25 cellular contexts compared by ENCODE assay signal in the genomic region with DNA sequence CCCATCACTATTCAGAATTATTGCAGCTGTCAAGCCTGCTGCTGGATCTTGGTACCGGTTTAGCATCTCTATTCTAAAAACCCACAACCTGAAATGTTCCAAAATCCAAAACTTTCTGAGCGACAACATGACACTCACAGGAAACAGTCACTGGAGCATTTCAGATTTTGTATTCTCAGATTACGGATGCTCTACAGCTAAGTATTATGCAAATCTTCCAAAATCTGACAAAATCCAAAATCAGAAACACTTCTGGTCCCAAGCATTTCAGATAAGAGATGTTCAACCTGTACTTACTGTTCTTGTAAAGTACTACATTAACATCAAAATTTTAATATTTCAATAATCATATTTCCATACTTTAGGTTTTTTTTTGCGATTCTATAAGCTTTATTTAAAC. TPM values are rescaled to one million over a fixed set of nuclear protein-coding genes. Genes with fewer than 3 reads are reported as not detected.
DNase-seq lines count a peak whose midpoint lies in the region; ATAC-seq, FAIRE-seq and TF ChIP-seq lines count a peak whose summit lies in the region.
"Had no signal": no experiment of that assay in that cellular context is flagged by ENCODE, and none has a peak within 500 bp of the region (broad histone marks: within the 10 kb centered on the region; RNA-seq: fewer than 3 reads in every experiment).

No MANE protein-coding gene starts in this region.

- no peak overlapping the region for H2AK5ac ChIP-seq in trophoblast cell (ENCODE audit: low read length)

- H3K4me3 ChIP-seq in A549 (no peak overlapping the region), Karpas-422 (ENCODE audit: low read length) (no peak overlapping the region; the same call in 1 of the 2 replicates), trophoblast cell (ENCODE audit: low read depth, low read length) (no peak overlapping the region)
- H3K4me3 ChIP-seq: BLaER1 treated with 17β-estradiol and CSF1 and Interleukin-3, amounts not matched to agents 10 nM and 100 nM; GM12878 had no signal

- no peak overlapping the region for H3K14ac ChIP-seq in trophoblast cell (ENCODE audit: low read length)

- no peak overlapping the region for H3K23ac ChIP-seq in trophoblast cell (ENCODE audit: low read length)

- no peaks in the 10 kb centered on the region for H3K9me3 Mint-ChIP-seq in stimulated activated naive CD8-positive, alpha-beta T cell treated with anti-CD3 and anti-CD28 coated beads, Interleukin-15, amount 100 ng/mL, for 72 hours
- H3K9me3 Mint-ChIP-seq: CD4-positive, alpha-beta T cell; CD8-positive, alpha-beta T cell had no signal

- ATAC-seq in A549 (no peak), GM18505 (IDR thresholded peaks at IDR 0.05; ENCODE audit: unreplicated experiment) (no peak)
- ATAC-seq in stimulated activated naive CD8-positive, alpha-beta T cell treated with anti-CD3 and anti-CD28 coated beads, Interleukin-15, amount 100 ng/mL, for 72 hours: no peak
- ATAC-seq: CD8-positive, alpha-beta T cell; GM12878 had no signal

- no peak for TF ChIP-seq RAD21 in A549 (conservative IDR thresholded peaks at IDR 0.05 in 1 of 2, IDR thresholded peaks at IDR 0.05 in 1 of 2)

- 92% methylated on average over 4 of the region's 4 CpGs for WGBS in A549 (ENCODE audit: missing lambda C conversion rate)
- WGBS in trophoblast cell (ENCODE audit: extremely low coverage, insufficient coverage, insufficient read length): no CpG with 5 or more reads among the region's 4 CpGs

- H3K79me1 ChIP-seq in trophoblast cell (ENCODE audit: low read length): no peaks in the 10 kb centered on the region

- H2BK12ac ChIP-seq in trophoblast cell (ENCODE audit: low read length): no peak overlapping the region

- H3K36me3 ChIP-seq in Karpas-422 (ENCODE audit: insufficient read depth, low read length): peaks cover 53% of the 10 kb centered on the region
- H3K36me3 ChIP-seq in trophoblast cell (ENCODE audit: control insufficient read depth in 1 of 2, insufficient read depth in 2 of 2, low read length in 2 of 2): peaks cover 18 to 30% of the 10 kb centered on the region in 2 experiments

- POLR2A ChIA-PET in A549 (lab: Yijun Ruan, JAX): no interaction called here

- no peak overlapping the region for H3K9ac ChIP-seq in Karpas-422 (ENCODE audit: low read length)
- H3K9ac ChIP-seq in trophoblast cell (ENCODE audit: low read length): no peak overlapping the region
- H3K9ac ChIP-seq: BLaER1 treated with 17β-estradiol and CSF1 and Interleukin-3, amounts not matched to agents 10 nM and 100 nM had no signal

- H3K4me1 Mint-ChIP-seq in stimulated activated naive CD8-positive, alpha-beta T cell treated with anti-CD3 and anti-CD28 coated beads, Interleukin-15, amount 100 ng/mL, for 72 hours: no peaks in the 10 kb centered on the region

- no peak for TF ChIP-seq CTCF in A549 (IDR thresholded peaks at IDR 0.05)

- H4K91ac ChIP-seq in trophoblast cell (ENCODE audit: low read depth, low read length): no peak overlapping the region

- no peak for DNase-seq in A549 (ENCODE audit: low read depth in 1 of 2, low spot score in 1 of 2)
- DNase-seq in GM12892 (ENCODE audit: insufficient read length): no peak
- DNase-seq in Karpas-422: peak; percentile 60
- no peak for DNase-seq in trophoblast cell
- DNase-seq in stimulated activated naive CD8-positive, alpha-beta T cell treated with anti-CD3 and anti-CD28 coated beads, Interleukin-15, amount 100 ng/mL, for 72 hours: no peak
- DNase-seq in NCI-H1048 (lab: John Stamatoyannopoulos, UW): no peak
- DNase-seq: ACHN; BE2C; Caco-2; Calu3; CD4-positive, alpha-beta T cell; CD8-positive, alpha-beta T cell; DMS 273 treated with DMSO at 0.1 percent for 48 hours; DMS153; DMS53; DMS79; DND-41; EL; GDM1 had no signal

- no peak overlapping the region for H4K8ac ChIP-seq in trophoblast cell (ENCODE audit: low read depth, low read length)

- H3K79me2 ChIP-seq in Karpas-422 (ENCODE audit: low read length) (peaks cover 85% of the 10 kb centered on the region), trophoblast cell (ENCODE audit: control insufficient read depth, insufficient read depth, low read length, poor library complexity) (peaks cover 3% of the 10 kb centered on the region)

- FAIRE-seq in A549 (lab: Jason Lieb, UNC): peak; percentile 59
- FAIRE-seq in GM12892 (lab: Jason Lieb, UNC): peak; percentile 24
- FAIRE-seq: D721Med, GM12878 had no signal

- no peak overlapping the region for H2BK120ac ChIP-seq in trophoblast cell (ENCODE audit: insufficient read depth, low read length, poor library complexity)

- H3K9me2 ChIP-seq in Karpas-422 (replicated peaks; ENCODE audit: insufficient read depth, low read length): no peaks in the 10 kb centered on the region

- H3K27ac Mint-ChIP-seq in stimulated activated naive CD8-positive, alpha-beta T cell treated with anti-CD3 and anti-CD28 coated beads, Interleukin-15, amount 100 ng/mL, for 72 hours: no peak overlapping the region
- H3K27ac Mint-ChIP-seq: CD4-positive, alpha-beta T cell had no signal

- no peak overlapping the region for H3K4me3 Mint-ChIP-seq in stimulated activated naive CD8-positive, alpha-beta T cell treated with anti-CD3 and anti-CD28 coated beads, Interleukin-15, amount 100 ng/mL, for 72 hours
- H3K4me3 Mint-ChIP-seq: CD4-positive, alpha-beta T cell; CD8-positive, alpha-beta T cell had no signal

- H2AFZ ChIP-seq in Karpas-422 (ENCODE audit: low read length) (no peak overlapping the region), trophoblast cell (ENCODE audit: insufficient read depth, low read length, poor library complexity) (no peak overlapping the region)

- peak overlapping the region; percentile 75 for H3K4ac ChIP-seq in trophoblast cell (ENCODE audit: low read depth, low read length)

- H4K20me1 ChIP-seq in Karpas-422 (ENCODE audit: insufficient read depth, low read depth, low read length): peaks cover 41% of the 10 kb centered on the region

- H3K9me3 ChIP-seq in A549 (no peaks in the 10 kb centered on the region), Karpas-422 (ENCODE audit: low read length) (no peaks in the 10 kb centered on the region), trophoblast cell (ENCODE audit: insufficient read depth, low read depth, low read length) (no peaks in the 10 kb centered on the region)
- H3K9me3 ChIP-seq: BE2C; BLaER1 treated with 17β-estradiol and CSF1 and Interleukin-3, amounts not matched to agents 10 nM and 100 nM; Caco-2 had no signal

- no peak for TF ChIP-seq EP300 in A549 (IDR thresholded peaks at IDR 0.05)

- H3K4me2 ChIP-seq in A549 (no peak overlapping the region), Karpas-422 (ENCODE audit: low read depth, low read length, poor library complexity, severe bottlenecking) (peak overlapping the region; percentile 33), trophoblast cell (ENCODE audit: low read length) (no peak overlapping the region)

- CTCF ChIA-PET in A549 (lab: Yijun Ruan, JAX): interaction anchor here (1.8 to 3.1 kb wide), 2 partner anchors 9 to 18 kb away, joined by 4 to 14 read pairs; no protein-coding TSS in a partner anchor

- TF ChIP-seq POLR2A in A549 (IDR thresholded peaks at IDR 0.05; ENCODE audit: low read length) (no peak), GM12892 (IDR thresholded peaks at IDR 0.05; ENCODE audit: low read depth, low read length) (no peak), GM18505 (IDR thresholded peaks at IDR 0.05; ENCODE audit: borderline replicate concordance, extremely low read depth, insufficient read depth, insufficient read length) (no peak)

- no peaks in the 10 kb centered on the region for H3K27me3 Mint-ChIP-seq in stimulated activated naive CD8-positive, alpha-beta T cell treated with anti-CD3 and anti-CD28 coated beads, Interleukin-15, amount 100 ng/mL, for 72 hours
- H3K27me3 Mint-ChIP-seq: CD4-positive, alpha-beta T cell had no signal

- H3K27ac ChIP-seq in A549 (no peak overlapping the region), Karpas-422 (ENCODE audit: low read length) (peak overlapping the region; percentile 31), trophoblast cell (ENCODE audit: low read depth, low read length) (no peak overlapping the region)
- H3K27ac ChIP-seq: 22Rv1; BLaER1 treated with 17β-estradiol and CSF1 and Interleukin-3, amounts not matched to agents 10 nM and 100 nM; C4-2B had no signal

- H3K27me3 ChIP-seq in Karpas-422 (ENCODE audit: low read length) (no peaks in the 10 kb centered on the region), trophoblast cell (ENCODE audit: insufficient read depth, low read length) (no peaks in the 10 kb centered on the region)
- H3K27me3 ChIP-seq: BE2C; BLaER1 treated with 17β-estradiol and CSF1 and Interleukin-3, amounts not matched to agents 10 nM and 100 nM had no signal

- no peaks in the 10 kb centered on the region for H3K4me1 ChIP-seq in A549
- peaks cover 46% of the 10 kb centered on the region for H3K4me1 ChIP-seq in Karpas-422 (ENCODE audit: low read length)
- no peaks in the 10 kb centered on the region for H3K4me1 ChIP-seq in trophoblast cell (ENCODE audit: control insufficient read depth in 1 of 2, insufficient read depth in 2 of 2, low read length in 2 of 2)

- H2BK5ac ChIP-seq in trophoblast cell (ENCODE audit: low read depth, low read length, poor library complexity): no peak overlapping the region

- no peak overlapping the region for H3K18ac ChIP-seq in trophoblast cell (ENCODE audit: low read length)

- H4K12ac ChIP-seq in trophoblast cell (ENCODE audit: low read depth, low read length): no peak overlapping the region

TF ChIP-seq in A549, 52 proteins besides CTCF, POLR2A, EP300 and RAD21 (continues in another document):
- no peak for TF ChIP-seq CBX8 (IDR thresholded peaks at IDR 0.05)
- TF ChIP-seq HOXA7 (CRISPR knock-in tag; IDR thresholded peaks at IDR 0.05): no peak
- TF ChIP-seq JUNB (IDR thresholded peaks at IDR 0.05): no peak
- TF ChIP-seq RNF2 (IDR thresholded peaks at IDR 0.05; ENCODE audit: borderline replicate concordance, low read depth): no peak
- TF ChIP-seq NPAS2 (CRISPR knock-in tag; IDR thresholded peaks at IDR 0.05; ENCODE audit: borderline replicate concordance): no peak
- no peak for TF ChIP-seq PHF8 (IDR thresholded peaks at IDR 0.05; ENCODE audit: borderline replicate concordance, low read depth)
- TF ChIP-seq CBX2 (IDR thresholded peaks at IDR 0.05; ENCODE audit: borderline replicate concordance, low read depth): no peak
- no peak for TF ChIP-seq HDAC2 (IDR thresholded peaks at IDR 0.05)
- no peak for TF ChIP-seq POLR2AphosphoS2 (conservative IDR thresholded peaks at IDR 0.05; ENCODE audit: low read length)
- TF ChIP-seq FOSL2 (IDR thresholded peaks at IDR 0.05): no peak
- TF ChIP-seq FOSL2 (CRISPR knock-in tag; IDR thresholded peaks at IDR 0.05): no peak
- TF ChIP-seq CHD4 (IDR thresholded peaks at IDR 0.05; ENCODE audit: borderline replicate concordance): no peak

RNA-seq across cellular contexts. Expression of a gene that starts 12.4 kb away (rescaled TPM):
- 292 and 442 TPM in 2 replicates for polyA plus RNA-seq in A549 (2011; rRNA removed)
- 170 and 188 TPM in 2 replicates for polyA plus RNA-seq in A549 (2012; cell fraction: cytosol; rRNA removed)
- 107 and 173 TPM in 2 replicates for polyA plus RNA-seq in A549 (2012; cell fraction: nucleus; rRNA removed)
- 309 to 325 TPM (median 322 TPM) in 3 replicates for polyA plus RNA-seq in A549 (2017; fragmentation: RNase III; extraction: RNeasy Plus Mini Kit Qiagen cat#74134 plus additional on column Dnase treatment)
- 98.3 and 120 TPM in 2 replicates for polyA minus RNA-seq in A549 (2011; rRNA and poly(A)+ RNA removed)
- polyA plus RNA-seq in GM12892 (2012; ENCODE audit: missing spikeins): 183 TPM
- total RNA-seq in Karpas-422 (2014; rRNA removed; shearing (Covaris generic); ENCODE audit: low replicate concordance): 92.4 and 106 TPM in 2 replicates
- 459 and 461 TPM in 2 replicates for polyA plus RNA-seq in trophoblast cell (2013)
